ENCODE assay signal across 20 cellular contexts in the genomic region with DNA sequence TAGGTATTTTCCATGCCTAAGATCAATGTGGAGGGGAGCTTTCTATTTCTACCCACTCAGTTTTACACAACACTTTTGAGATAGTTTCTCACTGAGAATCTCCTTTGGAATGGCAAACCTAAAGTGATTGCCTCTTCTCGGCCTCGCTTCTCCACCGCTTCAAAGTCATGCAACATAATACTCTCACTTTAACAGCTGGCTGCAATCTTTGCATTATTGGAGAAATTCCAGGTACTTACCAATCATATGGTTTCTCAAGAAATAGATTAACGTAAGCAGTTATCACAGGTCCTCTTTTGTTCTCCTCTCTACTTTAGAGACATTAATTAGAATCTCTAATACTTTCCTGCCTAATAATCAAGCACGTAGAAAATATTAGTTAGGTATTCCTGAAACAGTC. TPM values are rescaled to one million over a fixed set of nuclear protein-coding genes. Genes with fewer than 3 reads are reported as not detected.
"Had no signal": no experiment of that assay in that cellular context is flagged by ENCODE, and none has a peak within 500 bp of the region (broad histone marks: within the 10 kb centered on the region; RNA-seq: fewer than 3 reads in every experiment).

No MANE protein-coding gene starts in this region.

- H3K4me1 ChIP-seq: esophagus squamous epithelium, lower lobe of right lung, pancreas, suprapubic skin, thyroid gland, uterus had no signal

- H3K4me3 ChIP-seq: esophagus squamous epithelium, heart left ventricle, lower lobe of right lung, pancreas, suprapubic skin, thyroid gland, uterus had no signal

- ATAC-seq: effector memory CD8-positive, alpha-beta T cell; heart left ventricle; left lobe of liver; lower lobe of right lung; pancreas; right cardiac atrium; stimulated activated effector memory CD8-positive, alpha-beta T cell treated with anti-CD3 and anti-CD28 coated beads, Interleukin-12 subunit alpha, Interleukin-12 subunit beta, amount 100 ng/mL, for 72 hours; stimulated activated naive CD8-positive, alpha-beta T cell treated with anti-CD3 and anti-CD28 coated beads, Interleukin-15, Interleukin-2, amounts not matched to agents 100 U/mL and 50 U/mL, for 24 hours had no signal

- DNase-seq: effector memory CD8-positive, alpha-beta T cell; esophagus squamous epithelium; heart left ventricle; hippocampal formation; kidney glomerular epithelial cell; lower lobe of right lung; mesendoderm; naive B cell; occipital lobe; pancreas; right cardiac atrium; stimulated activated CD4-positive, alpha-beta T cell treated with anti-CD3 and anti-CD28 coated beads, Interleukin-4, amount 100 ng/mL, for 1 hour; stimulated activated CD8-positive, alpha-beta memory T cell treated with anti-CD3 and anti-CD28 coated beads, Interleukin-4, amount 100 ng/mL, for 48 hours; stimulated activated naive CD8-positive, alpha-beta T cell treated with anti-CD3 and anti-CD28 coated beads, Interleukin-15, Interleukin-2, amounts not matched to agents 100 U/mL and 50 U/mL, for 24 hours; thyroid gland; uterus had no signal

- H3K9me3 ChIP-seq: esophagus squamous epithelium, heart left ventricle, lower lobe of right lung, pancreas, suprapubic skin, thyroid gland, uterus had no signal

- H3K27ac ChIP-seq: esophagus squamous epithelium, heart left ventricle, lower lobe of right lung, pancreas, suprapubic skin, thyroid gland, uterus had no signal

- H3K27me3 ChIP-seq: esophagus squamous epithelium, suprapubic skin, thyroid gland, uterus had no signal

- H3K36me3 ChIP-seq: esophagus squamous epithelium, heart left ventricle, lower lobe of right lung, pancreas, suprapubic skin, thyroid gland, uterus had no signal

RNA-seq across cellular contexts. Expression of a gene that starts 3.7 kb away (rescaled TPM):
- total RNA-seq: progenitor cell of endocrine pancreas, uterus had no signal
